Comparison of ENCODE assay signal across 10 cellular contexts in genomic region chr1:12014141-12014981, GRCh38. TPM values are rescaled to one million over a fixed set of nuclear protein-coding genes. Genes with fewer than 3 reads are reported as not detected.
DNase-seq lines count a peak whose midpoint lies in the region; ATAC-seq and TF ChIP-seq lines count a peak whose summit lies in the region.
"Had no signal": no experiment of that assay in that cellular context is flagged by ENCODE, and none has a peak within 500 bp of the region (broad histone marks: within the 10 kb centered on the region; RNA-seq: fewer than 3 reads in every experiment).

No MANE protein-coding gene starts in this region.

- CTCF ChIA-PET in PC-3 (lab: Charles Lee): no interaction called here

- BruUV-seq in PC-3 (replicated peaks; lab: Mats Ljungman, UMichigan): no TSS peak

- in situ Hi-C loops in gastrocnemius medialis (cut with MboI; ENCODE audit: low sequenced_read_pairs in 4 of 4): no loop called here

- H3K4me2 ChIP-seq in PC-3 (ENCODE audit: low read length): no peak overlapping the region

- DNase-seq in DMS53 (lab: John Stamatoyannopoulos, UW) (peak; percentile 46), DMS53 treated with DMSO at 0.1 percent for 48 hours (lab: John Stamatoyannopoulos, UW; ENCODE audit: unreplicated experiment) (no peak), PC-3 (no peak), epithelial cell of esophagus (ENCODE audit: low read depth) (peak; percentile 88), gastrocnemius medialis (peak in 1 of 2 donors; percentile 39), dedifferentiated amniotic fluid mesenchymal stem cell (ENCODE audit: extremely low spot score) (no peak)
- DNase-seq: activated gamma-delta T cell treated with Interleukin-2 at 50 U/mL for 16 hours, NCI-H187 had no signal

- ATAC-seq in PC-3: no peak
- ATAC-seq in gastrocnemius medialis: peak in 1 of 2 donors; percentile 28
- ATAC-seq in GM21423 (IDR thresholded peaks at IDR 0.05; ENCODE audit: unreplicated experiment): no peak
- no peak for ATAC-seq in GM18505 (IDR thresholded peaks at IDR 0.05; ENCODE audit: unreplicated experiment)

- H2AFZ ChIP-seq in PC-3 (ENCODE audit: low read length): no peak overlapping the region

- no peaks in the 10 kb centered on the region for H3K9me2 ChIP-seq in PC-3 (replicated peaks; ENCODE audit: low read length)

- no peak for TF ChIP-seq POLR2A in gastrocnemius medialis (IDR thresholded peaks at IDR 0.05)
- TF ChIP-seq POLR2A in GM18505 (IDR thresholded peaks at IDR 0.05; ENCODE audit: borderline replicate concordance, extremely low read depth, insufficient read depth, insufficient read length): no peak

- H3K27me3 ChIP-seq in PC-3 (ENCODE audit: low read length) (no peaks in the 10 kb centered on the region), gastrocnemius medialis (no peaks in the 10 kb centered on the region)

- peaks cover 18% of the 10 kb centered on the region; the same call in 1 of the 2 replicates for H3K36me3 ChIP-seq in PC-3 (ENCODE audit: low read depth, low read length)
- H3K36me3 ChIP-seq in gastrocnemius medialis: peaks cover 0 to 29% of the 10 kb centered on the region in 2 donors

- H3K9ac ChIP-seq in PC-3 (ENCODE audit: low read length): no peak overlapping the region

- H3K4me1 ChIP-seq in PC-3 (ENCODE audit: insufficient read depth, low read length) (no peaks in the 10 kb centered on the region), gastrocnemius medialis (peaks cover 18 to 24% of the 10 kb centered on the region in 2 donors)

- TF ChIP-seq CTCF in PC-3 (conservative IDR thresholded peaks at IDR 0.05; ENCODE audit: low read depth, low read length): peak; percentile 26; the same call in 1 of the 2 replicates
- TF ChIP-seq CTCF in epithelial cell of esophagus (IDR thresholded peaks at IDR 0.05; ENCODE audit: insufficient read depth, low read depth, low read length, missing control alignments): peak; percentile 41
- TF ChIP-seq CTCF in gastrocnemius medialis (IDR thresholded peaks at IDR 0.05 in 4 of 5, conservative IDR thresholded peaks at IDR 0.05 in 1 of 5): no peak

- no peaks in the 10 kb centered on the region for H3F3A ChIP-seq in PC-3 (ENCODE audit: low read length, unreplicated experiment)

- intact Hi-C loops in PC-3 (cut with micrococcal nuclease): no loop called here
- intact Hi-C loops in gastrocnemius medialis (cut with DNase I; ENCODE audit: low total_unique reads): no loop called here

- H3K9me3 ChIP-seq in PC-3 (ENCODE audit: low read length) (no peaks in the 10 kb centered on the region), gastrocnemius medialis (no peaks in the 10 kb centered on the region)

- POLR2A ChIA-PET in PC-3 (lab: Charles Lee; ENCODE audit: unreplicated experiment): no interaction called here

- H3K4me3 ChIP-seq in PC-3 (ENCODE audit: low read length): no peak overlapping the region
- H3K4me3 ChIP-seq in epithelial cell of esophagus (ENCODE audit: low read length): no peak overlapping the region
- no peak overlapping the region for H3K4me3 ChIP-seq in gastrocnemius medialis

- H3K79me2 ChIP-seq in PC-3 (ENCODE audit: low read length): no peaks in the 10 kb centered on the region

- 0 out of 2 replicates have a peak, but pooled peaks cover 3% of the 10 kb centered on the region for H4K20me1 ChIP-seq in PC-3 (ENCODE audit: low read length)

- H3K27ac ChIP-seq in PC-3 (ENCODE audit: low read length): no peak overlapping the region
- peak overlapping the region; percentile 49 to 68 (median 62) for H3K27ac ChIP-seq in gastrocnemius medialis

RNA-seq across cellular contexts. Expression of gene MIIP, which starts 4.9 kb away (rescaled TPM):
- 53.5 and 74.9 TPM in 2 replicates for total RNA-seq in PC-3 (2014; rRNA removed)
- total RNA-seq in gastrocnemius medialis: 10 to 100 TPM; 32.4 to 43.1 (median 40.1) TPM

RNA-seq across cellular contexts. Expression of gene MFN2, which starts 34.1 kb away (rescaled TPM):
- 97.8 and 101 TPM in 2 replicates for total RNA-seq in PC-3 (2014; rRNA removed)
- total RNA-seq in gastrocnemius medialis: 100 to 1,000 TPM; 176 to 282 (median 217) TPM

RNA-seq across cellular contexts. Expression of gene TNFRSF8, which starts 48.7 kb away (rescaled TPM):
- total RNA-seq in PC-3 (2014; rRNA removed) (0.12 TPM in 1 of 2 replicates, not detected in the other), gastrocnemius medialis (1 to 10 TPM; 1.1 to 2.6 (median 1.4) TPM)

Comparison
In these comparisons a context has a peak if more than half of its experiments do, and no peak if none do; other contexts are left out.
1. DNase-seq: peak in DMS53 (single experiment) and epithelial cell of esophagus (single experiment); none in DMS53 treated with DMSO at 0.1 percent for 48 hours (single experiment), PC-3 (single experiment) and dedifferentiated amniotic fluid mesenchymal stem cell (single experiment).
2. CTCF ChIP-seq: peak in PC-3 (single experiment) and epithelial cell of esophagus (single experiment); none in gastrocnemius medialis (0 of 5).